In the genomic region with DNA sequence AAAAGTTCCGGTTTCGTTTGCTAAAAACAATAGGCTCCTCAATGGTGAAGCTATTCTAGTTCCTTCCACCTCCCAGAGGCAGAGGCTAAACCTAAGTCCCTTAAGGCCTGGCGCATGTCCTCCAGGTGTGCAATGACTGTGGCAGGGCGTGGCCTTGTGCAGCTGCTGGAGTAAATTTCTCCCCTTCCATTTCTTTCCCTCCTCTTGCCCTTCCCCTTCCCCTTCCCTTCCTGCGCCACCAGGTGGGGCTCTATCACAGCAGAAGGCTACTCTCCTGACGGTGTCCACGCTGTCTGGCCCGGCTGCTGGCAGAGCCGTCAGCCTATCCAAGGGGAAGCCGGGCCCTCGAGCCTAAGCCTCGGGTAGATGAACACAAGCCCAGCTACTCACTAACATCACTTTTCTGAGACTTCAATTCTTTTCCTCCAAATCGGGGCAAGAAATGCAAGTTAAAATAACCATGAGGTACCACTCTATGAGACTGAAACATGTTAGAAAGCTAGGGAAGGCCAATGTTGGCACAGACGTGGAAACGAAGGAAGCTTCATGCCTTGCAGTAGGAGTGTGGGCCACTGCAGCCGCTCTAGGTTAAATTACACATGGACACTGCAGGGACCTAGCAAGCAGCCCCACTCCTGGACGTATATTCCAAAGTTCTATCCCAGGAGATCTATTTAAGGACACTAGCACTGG, we compare ENCODE assay signal across 1 cellular context.
A peak's percentile ranks its signal among the peaks of the same experiment; 100 is the strongest.
TF ChIP-seq lines count a peak whose summit lies in the region.

No MANE protein-coding gene starts in this region.

TF ChIP-seq in K562, 482 proteins besides CTCF, POLR2A, EP300 and RAD21 (continued from another document):
- TF ChIP-seq CBX2 (IDR thresholded peaks at IDR 0.05; ENCODE audit: insufficient read depth, low read length, poor library complexity, severe bottlenecking) (no peak), MECOM (CRISPR knock-in tag; IDR thresholded peaks at IDR 0.05) (no peak), PHB (CRISPR knock-in tag; IDR thresholded peaks at IDR 0.05) (no peak), GTF2F1 (IDR thresholded peaks at IDR 0.05; ENCODE audit: low read depth, low read length) (no peak), L3MBTL2 (IDR thresholded peaks at IDR 0.05) (no peak), ZNF197 (CRISPR knock-in tag; IDR thresholded peaks at IDR 0.05; ENCODE audit: low read depth) (no peak), STAG1 (CRISPR knock-in tag; IDR thresholded peaks at IDR 0.05; ENCODE audit: borderline replicate concordance) (peak; percentile 71; the same call in 1 of the 2 replicates), ZNF232 (CRISPR knock-in tag; IDR thresholded peaks at IDR 0.05) (no peak), RB1 (IDR thresholded peaks at IDR 0.05; ENCODE audit: low read depth) (peak; percentile 25; the same call in 1 of the 2 replicates), GABPB1 (CRISPR knock-in tag; IDR thresholded peaks at IDR 0.05) (no peak), ZNF444 (CRISPR knock-in tag; IDR thresholded peaks at IDR 0.05) (no peak), ELF2 (CRISPR knock-in tag; IDR thresholded peaks at IDR 0.05) (no peak), CBFA2T3 (IDR thresholded peaks at IDR 0.05) (0 out of 2 replicates have a peak, but pooled peaks have one; percentile 18), HNRNPK (IDR thresholded peaks at IDR 0.05; ENCODE audit: low read depth, low read length, poor library complexity, severe bottlenecking) (no peak)
- TF ChIP-seq, protein P1, sequence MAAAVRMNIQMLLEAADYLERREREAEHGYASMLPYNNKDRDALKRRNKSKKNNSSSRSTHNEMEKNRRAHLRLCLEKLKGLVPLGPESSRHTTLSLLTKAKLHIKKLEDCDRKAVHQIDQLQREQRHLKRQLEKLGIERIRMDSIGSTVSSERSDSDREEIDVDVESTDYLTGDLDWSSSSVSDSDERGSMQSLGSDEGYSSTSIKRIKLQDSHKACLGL (CRISPR knock-in tag; IDR thresholded peaks at IDR 0.05; ENCODE audit: borderline replicate concordance, poor library complexity, severe bottlenecking) = no peak
- TF ChIP-seq, protein P2, sequence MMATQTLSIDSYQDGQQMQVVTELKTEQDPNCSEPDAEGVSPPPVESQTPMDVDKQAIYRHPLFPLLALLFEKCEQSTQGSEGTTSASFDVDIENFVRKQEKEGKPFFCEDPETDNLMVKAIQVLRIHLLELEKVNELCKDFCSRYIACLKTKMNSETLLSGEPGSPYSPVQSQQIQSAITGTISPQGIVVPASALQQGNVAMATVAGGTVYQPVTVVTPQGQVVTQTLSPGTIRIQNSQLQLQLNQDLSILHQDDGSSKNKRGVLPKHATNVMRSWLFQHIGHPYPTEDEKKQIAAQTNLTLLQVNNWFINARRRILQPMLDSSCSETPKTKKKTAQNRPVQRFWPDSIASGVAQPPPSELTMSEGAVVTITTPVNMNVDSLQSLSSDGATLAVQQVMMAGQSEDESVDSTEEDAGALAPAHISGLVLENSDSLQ (IDR thresholded peaks at IDR 0.05) = no peak; the same call in 1 of the 2 replicates
- TF ChIP-seq, protein P3, sequence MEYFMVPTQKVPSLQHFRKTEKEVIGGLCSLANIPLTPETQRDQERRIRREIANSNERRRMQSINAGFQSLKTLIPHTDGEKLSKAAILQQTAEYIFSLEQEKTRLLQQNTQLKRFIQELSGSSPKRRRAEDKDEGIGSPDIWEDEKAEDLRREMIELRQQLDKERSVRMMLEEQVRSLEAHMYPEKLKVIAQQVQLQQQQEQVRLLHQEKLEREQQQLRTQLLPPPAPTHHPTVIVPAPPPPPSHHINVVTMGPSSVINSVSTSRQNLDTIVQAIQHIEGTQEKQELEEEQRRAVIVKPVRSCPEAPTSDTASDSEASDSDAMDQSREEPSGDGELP (CRISPR knock-in tag; IDR thresholded peaks at IDR 0.05; ENCODE audit: borderline replicate concordance) = 0 out of 2 replicates have a peak, but pooled peaks have one; percentile 27
- TF ChIP-seq, protein P4, sequence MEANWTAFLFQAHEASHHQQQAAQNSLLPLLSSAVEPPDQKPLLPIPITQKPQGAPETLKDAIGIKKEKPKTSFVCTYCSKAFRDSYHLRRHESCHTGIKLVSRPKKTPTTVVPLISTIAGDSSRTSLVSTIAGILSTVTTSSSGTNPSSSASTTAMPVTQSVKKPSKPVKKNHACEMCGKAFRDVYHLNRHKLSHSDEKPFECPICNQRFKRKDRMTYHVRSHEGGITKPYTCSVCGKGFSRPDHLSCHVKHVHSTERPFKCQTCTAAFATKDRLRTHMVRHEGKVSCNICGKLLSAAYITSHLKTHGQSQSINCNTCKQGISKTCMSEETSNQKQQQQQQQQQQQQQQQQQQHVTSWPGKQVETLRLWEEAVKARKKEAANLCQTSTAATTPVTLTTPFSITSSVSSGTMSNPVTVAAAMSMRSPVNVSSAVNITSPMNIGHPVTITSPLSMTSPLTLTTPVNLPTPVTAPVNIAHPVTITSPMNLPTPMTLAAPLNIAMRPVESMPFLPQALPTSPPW (CRISPR knock-in tag; IDR thresholded peaks at IDR 0.05) = no peak
- TF ChIP-seq, protein P5, sequence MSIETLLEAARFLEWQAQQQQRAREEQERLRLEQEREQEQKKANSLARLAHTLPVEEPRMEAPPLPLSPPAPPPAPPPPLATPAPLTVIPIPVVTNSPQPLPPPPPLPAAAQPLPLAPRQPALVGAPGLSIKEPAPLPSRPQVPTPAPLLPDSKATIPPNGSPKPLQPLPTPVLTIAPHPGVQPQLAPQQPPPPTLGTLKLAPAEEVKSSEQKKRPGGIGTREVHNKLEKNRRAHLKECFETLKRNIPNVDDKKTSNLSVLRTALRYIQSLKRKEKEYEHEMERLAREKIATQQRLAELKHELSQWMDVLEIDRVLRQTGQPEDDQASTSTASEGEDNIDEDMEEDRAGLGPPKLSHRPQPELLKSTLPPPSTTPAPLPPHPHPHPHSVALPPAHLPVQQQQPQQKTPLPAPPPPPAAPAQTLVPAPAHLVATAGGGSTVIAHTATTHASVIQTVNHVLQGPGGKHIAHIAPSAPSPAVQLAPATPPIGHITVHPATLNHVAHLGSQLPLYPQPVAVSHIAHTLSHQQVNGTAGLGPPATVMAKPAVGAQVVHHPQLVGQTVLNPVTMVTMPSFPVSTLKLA (conservative IDR thresholded peaks at IDR 0.05) = no peak
- TF ChIP-seq, protein P6, sequence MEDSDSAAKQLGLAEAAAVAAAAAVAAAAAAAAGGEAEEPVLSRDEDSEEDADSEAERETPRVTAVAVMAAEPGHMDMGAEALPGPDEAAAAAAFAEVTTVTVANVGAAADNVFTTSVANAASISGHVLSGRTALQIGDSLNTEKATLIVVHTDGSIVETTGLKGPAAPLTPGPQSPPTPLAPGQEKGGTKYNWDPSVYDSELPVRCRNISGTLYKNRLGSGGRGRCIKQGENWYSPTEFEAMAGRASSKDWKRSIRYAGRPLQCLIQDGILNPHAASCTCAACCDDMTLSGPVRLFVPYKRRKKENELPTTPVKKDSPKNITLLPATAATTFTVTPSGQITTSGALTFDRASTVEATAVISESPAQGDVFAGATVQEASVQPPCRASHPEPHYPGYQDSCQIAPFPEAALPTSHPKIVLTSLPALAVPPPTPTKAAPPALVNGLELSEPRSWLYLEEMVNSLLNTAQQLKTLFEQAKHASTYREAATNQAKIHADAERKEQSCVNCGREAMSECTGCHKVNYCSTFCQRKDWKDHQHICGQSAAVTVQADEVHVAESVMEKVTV (CRISPR knock-in tag; IDR thresholded peaks at IDR 0.05) = 0 out of 2 replicates have a peak, but pooled peaks have one; percentile 42
- TF ChIP-seq, protein P7, sequence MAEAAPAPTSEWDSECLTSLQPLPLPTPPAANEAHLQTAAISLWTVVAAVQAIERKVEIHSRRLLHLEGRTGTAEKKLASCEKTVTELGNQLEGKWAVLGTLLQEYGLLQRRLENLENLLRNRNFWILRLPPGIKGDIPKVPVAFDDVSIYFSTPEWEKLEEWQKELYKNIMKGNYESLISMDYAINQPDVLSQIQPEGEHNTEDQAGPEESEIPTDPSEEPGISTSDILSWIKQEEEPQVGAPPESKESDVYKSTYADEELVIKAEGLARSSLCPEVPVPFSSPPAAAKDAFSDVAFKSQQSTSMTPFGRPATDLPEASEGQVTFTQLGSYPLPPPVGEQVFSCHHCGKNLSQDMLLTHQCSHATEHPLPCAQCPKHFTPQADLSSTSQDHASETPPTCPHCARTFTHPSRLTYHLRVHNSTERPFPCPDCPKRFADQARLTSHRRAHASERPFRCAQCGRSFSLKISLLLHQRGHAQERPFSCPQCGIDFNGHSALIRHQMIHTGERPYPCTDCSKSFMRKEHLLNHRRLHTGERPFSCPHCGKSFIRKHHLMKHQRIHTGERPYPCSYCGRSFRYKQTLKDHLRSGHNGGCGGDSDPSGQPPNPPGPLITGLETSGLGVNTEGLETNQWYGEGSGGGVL (CRISPR knock-in tag; IDR thresholded peaks at IDR 0.05) = no peak
- TF ChIP-seq, protein P8, sequence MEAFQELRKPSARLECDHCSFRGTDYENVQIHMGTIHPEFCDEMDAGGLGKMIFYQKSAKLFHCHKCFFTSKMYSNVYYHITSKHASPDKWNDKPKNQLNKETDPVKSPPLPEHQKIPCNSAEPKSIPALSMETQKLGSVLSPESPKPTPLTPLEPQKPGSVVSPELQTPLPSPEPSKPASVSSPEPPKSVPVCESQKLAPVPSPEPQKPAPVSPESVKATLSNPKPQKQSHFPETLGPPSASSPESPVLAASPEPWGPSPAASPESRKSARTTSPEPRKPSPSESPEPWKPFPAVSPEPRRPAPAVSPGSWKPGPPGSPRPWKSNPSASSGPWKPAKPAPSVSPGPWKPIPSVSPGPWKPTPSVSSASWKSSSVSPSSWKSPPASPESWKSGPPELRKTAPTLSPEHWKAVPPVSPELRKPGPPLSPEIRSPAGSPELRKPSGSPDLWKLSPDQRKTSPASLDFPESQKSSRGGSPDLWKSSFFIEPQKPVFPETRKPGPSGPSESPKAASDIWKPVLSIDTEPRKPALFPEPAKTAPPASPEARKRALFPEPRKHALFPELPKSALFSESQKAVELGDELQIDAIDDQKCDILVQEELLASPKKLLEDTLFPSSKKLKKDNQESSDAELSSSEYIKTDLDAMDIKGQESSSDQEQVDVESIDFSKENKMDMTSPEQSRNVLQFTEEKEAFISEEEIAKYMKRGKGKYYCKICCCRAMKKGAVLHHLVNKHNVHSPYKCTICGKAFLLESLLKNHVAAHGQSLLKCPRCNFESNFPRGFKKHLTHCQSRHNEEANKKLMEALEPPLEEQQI (IDR thresholded peaks at IDR 0.05) = no peak
